1 cellular context compared by ENCODE assay signal in the genomic region with DNA sequence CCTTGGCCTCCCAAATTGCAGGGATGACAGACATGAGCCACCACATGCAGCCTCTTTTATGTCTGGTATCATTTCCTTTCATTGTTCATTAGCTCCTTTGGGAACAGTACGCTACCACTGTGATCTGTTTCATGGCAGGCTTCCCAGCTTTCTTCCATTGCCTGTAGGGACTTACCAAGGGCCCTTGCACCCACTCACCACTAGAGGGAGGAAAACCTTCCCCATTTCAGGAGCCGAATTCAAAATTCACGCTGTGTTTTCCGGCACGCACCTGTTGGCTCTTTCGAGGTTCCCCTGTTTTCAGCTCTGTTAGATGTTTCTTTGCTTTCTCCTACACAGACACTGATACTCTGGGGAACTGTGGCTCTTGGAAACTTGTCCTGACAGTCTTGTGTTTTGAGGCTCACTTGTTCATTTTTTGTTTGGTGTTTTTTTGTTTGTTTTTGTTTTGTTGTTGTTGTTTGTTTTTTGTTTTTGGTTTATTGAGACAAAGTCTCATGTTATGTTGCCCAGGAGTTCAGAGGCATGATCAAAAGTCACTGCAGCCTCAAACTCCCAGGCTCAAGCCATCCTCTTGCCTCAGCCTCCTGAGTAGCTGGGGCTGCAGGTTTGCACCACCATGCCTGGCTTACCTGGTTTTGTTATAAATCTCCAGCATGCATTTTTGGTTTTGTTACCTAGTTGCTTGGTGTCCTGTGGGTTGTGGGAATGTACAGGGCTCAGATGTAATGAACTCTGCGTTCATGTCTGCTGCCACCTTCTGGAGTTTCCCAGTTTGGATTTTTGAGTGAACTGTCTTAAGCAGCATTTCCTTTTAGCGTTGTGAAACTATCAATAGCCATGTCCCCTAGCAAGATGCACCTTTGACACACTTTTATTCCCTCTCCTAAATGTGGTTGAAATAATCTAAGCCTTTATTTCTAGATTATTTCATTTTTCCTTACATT.
TF ChIP-seq lines count a peak whose summit lies in the region.

No MANE protein-coding gene starts in this region.

TF ChIP-seq in HepG2, 621 proteins besides CTCF, POLR2A, EP300 and RAD21 (continued from another document and continues in another):
- TF ChIP-seq, protein P1, sequence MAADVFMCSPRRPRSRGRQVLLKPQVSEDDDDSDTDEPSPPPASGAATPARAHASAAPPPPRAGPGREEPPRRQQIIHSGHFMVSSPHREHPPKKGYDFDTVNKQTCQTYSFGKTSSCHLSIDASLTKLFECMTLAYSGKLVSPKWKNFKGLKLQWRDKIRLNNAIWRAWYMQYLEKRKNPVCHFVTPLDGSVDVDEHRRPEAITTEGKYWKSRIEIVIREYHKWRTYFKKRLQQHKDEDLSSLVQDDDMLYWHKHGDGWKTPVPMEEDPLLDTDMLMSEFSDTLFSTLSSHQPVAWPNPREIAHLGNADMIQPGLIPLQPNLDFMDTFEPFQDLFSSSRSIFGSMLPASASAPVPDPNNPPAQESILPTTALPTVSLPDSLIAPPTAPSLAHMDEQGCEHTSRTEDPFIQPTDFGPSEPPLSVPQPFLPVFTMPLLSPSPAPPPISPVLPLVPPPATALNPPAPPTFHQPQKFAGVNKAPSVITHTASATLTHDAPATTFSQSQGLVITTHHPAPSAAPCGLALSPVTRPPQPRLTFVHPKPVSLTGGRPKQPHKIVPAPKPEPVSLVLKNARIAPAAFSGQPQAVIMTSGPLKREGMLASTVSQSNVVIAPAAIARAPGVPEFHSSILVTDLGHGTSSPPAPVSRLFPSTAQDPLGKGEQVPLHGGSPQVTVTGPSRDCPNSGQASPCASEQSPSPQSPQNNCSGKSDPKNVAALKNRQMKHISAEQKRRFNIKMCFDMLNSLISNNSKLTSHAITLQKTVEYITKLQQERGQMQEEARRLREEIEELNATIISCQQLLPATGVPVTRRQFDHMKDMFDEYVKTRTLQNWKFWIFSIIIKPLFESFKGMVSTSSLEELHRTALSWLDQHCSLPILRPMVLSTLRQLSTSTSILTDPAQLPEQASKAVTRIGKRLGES (CRISPR knock-in tag; IDR thresholded peaks at IDR 0.05; ENCODE audit: borderline replicate concordance), result no peak
- TF ChIP-seq NFIC (IDR thresholded peaks at IDR 0.05; ENCODE audit: low read length), result no peak
- 0 out of 2 replicates have a peak, but pooled peaks have one; percentile 53 for TF ChIP-seq ZNF670 (CRISPR knock-in tag; IDR thresholded peaks at IDR 0.05; ENCODE audit: borderline replicate concordance)
- peak; percentile 41; the same call in 1 of the 2 replicates for TF ChIP-seq HDAC1 (CRISPR knock-in tag; IDR thresholded peaks at IDR 0.05)
- TF ChIP-seq, protein P2, sequence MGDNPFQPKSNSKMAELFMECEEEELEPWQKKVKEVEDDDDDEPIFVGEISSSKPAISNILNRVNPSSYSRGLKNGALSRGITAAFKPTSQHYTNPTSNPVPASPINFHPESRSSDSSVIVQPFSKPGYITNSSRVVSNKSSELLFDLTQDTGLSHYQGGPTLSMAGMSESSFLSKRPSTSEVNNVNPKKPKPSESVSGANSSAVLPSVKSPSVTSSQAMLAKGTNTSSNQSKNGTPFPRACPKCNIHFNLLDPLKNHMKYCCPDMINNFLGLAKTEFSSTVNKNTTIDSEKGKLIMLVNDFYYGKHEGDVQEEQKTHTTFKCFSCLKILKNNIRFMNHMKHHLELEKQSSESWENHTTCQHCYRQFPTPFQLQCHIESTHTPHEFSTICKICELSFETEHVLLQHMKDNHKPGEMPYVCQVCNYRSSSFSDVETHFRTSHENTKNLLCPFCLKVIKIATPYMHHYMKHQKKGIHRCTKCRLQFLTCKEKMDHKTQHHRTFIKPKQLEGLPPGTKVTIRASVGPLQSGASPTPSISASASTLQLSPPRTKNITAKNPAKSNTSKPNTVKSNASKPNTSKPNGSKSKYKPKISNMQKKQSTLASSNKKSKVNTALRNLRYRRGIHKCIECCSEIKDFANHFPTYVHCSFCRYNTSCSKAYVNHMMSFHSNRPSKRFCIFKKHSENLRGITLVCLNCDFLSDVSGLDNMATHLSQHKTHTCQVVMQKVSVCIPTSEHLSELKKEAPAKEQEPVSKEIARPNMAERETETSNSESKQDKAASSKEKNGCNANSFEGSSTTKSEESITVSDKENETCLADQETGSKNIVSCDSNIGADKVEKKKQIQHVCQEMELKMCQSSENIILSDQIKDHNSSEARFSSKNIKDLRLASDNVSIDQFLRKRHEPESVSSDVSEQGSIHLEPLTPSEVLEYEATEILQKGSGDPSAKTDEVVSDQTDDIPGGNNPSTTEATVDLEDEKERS (CRISPR knock-in tag; IDR thresholded peaks at IDR 0.05), result peak; percentile 43; the same call in 1 of the 2 replicates
- TF ChIP-seq, protein P3, sequence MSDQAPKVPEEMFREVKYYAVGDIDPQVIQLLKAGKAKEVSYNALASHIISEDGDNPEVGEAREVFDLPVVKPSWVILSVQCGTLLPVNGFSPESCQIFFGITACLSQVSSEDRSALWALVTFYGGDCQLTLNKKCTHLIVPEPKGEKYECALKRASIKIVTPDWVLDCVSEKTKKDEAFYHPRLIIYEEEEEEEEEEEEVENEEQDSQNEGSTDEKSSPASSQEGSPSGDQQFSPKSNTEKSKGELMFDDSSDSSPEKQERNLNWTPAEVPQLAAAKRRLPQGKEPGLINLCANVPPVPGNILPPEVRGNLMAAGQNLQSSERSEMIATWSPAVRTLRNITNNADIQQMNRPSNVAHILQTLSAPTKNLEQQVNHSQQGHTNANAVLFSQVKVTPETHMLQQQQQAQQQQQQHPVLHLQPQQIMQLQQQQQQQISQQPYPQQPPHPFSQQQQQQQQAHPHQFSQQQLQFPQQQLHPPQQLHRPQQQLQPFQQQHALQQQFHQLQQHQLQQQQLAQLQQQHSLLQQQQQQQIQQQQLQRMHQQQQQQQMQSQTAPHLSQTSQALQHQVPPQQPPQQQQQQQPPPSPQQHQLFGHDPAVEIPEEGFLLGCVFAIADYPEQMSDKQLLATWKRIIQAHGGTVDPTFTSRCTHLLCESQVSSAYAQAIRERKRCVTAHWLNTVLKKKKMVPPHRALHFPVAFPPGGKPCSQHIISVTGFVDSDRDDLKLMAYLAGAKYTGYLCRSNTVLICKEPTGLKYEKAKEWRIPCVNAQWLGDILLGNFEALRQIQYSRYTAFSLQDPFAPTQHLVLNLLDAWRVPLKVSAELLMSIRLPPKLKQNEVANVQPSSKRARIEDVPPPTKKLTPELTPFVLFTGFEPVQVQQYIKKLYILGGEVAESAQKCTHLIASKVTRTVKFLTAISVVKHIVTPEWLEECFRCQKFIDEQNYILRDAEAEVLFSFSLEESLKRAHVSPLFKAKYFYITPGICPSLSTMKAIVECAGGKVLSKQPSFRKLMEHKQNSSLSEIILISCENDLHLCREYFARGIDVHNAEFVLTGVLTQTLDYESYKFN (CRISPR knock-in tag; conservative IDR thresholded peaks at IDR 0.05), result 0 out of 2 replicates have a peak, but pooled peaks have one; percentile 13
- TF ChIP-seq ZNF577 (CRISPR knock-in tag; IDR thresholded peaks at IDR 0.05; ENCODE audit: borderline replicate concordance, low read depth), result no peak
- no peak for TF ChIP-seq DR1 (CRISPR knock-in tag; IDR thresholded peaks at IDR 0.05)
- TF ChIP-seq, protein P4, sequence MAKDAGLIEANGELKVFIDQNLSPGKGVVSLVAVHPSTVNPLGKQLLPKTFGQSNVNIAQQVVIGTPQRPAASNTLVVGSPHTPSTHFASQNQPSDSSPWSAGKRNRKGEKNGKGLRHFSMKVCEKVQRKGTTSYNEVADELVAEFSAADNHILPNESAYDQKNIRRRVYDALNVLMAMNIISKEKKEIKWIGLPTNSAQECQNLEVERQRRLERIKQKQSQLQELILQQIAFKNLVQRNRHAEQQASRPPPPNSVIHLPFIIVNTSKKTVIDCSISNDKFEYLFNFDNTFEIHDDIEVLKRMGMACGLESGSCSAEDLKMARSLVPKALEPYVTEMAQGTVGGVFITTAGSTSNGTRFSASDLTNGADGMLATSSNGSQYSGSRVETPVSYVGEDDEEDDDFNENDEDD (CRISPR knock-in tag; IDR thresholded peaks at IDR 0.05; ENCODE audit: borderline replicate concordance), result peak; percentile 72; the same call in 1 of the 2 replicates
- no peak for TF ChIP-seq CBX1 (IDR thresholded peaks at IDR 0.05; ENCODE audit: low read depth)
- TF ChIP-seq, protein P5, sequence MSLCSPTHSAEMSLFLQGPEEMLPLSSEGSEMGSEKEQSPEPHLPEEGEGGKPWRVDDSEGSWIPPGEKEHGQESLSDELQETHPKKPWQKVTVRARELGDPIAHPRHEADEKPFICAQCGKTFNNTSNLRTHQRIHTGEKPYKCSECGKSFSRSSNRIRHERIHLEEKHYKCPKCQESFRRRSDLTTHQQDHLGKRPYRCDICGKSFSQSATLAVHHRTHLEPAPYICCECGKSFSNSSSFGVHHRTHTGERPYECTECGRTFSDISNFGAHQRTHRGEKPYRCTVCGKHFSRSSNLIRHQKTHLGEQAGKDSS (CRISPR knock-in tag; IDR thresholded peaks at IDR 0.05; ENCODE audit: borderline replicate concordance, low read depth), result no peak
- no peak for TF ChIP-seq TOE1 (CRISPR knock-in tag; IDR thresholded peaks at IDR 0.05)
- TF ChIP-seq ZNF335 (CRISPR knock-in tag; IDR thresholded peaks at IDR 0.05), result no peak
- no peak for TF ChIP-seq ZNF724P (CRISPR knock-in tag; IDR thresholded peaks at IDR 0.05; ENCODE audit: borderline replicate concordance)
- peak; percentile 78 for TF ChIP-seq ZNF605 (CRISPR knock-in tag; IDR thresholded peaks at IDR 0.05)
- TF ChIP-seq PHB2 (IDR thresholded peaks at IDR 0.05; ENCODE audit: partially characterized antibody), result no peak
- TF ChIP-seq SAP130 (CRISPR knock-in tag; IDR thresholded peaks at IDR 0.05; ENCODE audit: low read depth), result 0 out of 2 replicates have a peak, but pooled peaks have one; percentile 9
- 0 out of 2 replicates have a peak, but pooled peaks have one; percentile 18 for TF ChIP-seq ZMYM4 (CRISPR knock-in tag; IDR thresholded peaks at IDR 0.05)
- no peak for TF ChIP-seq ZNF614 (CRISPR knock-in tag; IDR thresholded peaks at IDR 0.05; ENCODE audit: borderline replicate concordance)
- TF ChIP-seq, protein P6, sequence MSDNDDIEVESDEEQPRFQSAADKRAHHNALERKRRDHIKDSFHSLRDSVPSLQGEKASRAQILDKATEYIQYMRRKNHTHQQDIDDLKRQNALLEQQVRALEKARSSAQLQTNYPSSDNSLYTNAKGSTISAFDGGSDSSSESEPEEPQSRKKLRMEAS (IDR thresholded peaks at IDR 0.05), result peak; percentile 78
- TF ChIP-seq ZNF775 (CRISPR knock-in tag; IDR thresholded peaks at IDR 0.05; ENCODE audit: borderline replicate concordance), result no peak
- TF ChIP-seq, protein P7, sequence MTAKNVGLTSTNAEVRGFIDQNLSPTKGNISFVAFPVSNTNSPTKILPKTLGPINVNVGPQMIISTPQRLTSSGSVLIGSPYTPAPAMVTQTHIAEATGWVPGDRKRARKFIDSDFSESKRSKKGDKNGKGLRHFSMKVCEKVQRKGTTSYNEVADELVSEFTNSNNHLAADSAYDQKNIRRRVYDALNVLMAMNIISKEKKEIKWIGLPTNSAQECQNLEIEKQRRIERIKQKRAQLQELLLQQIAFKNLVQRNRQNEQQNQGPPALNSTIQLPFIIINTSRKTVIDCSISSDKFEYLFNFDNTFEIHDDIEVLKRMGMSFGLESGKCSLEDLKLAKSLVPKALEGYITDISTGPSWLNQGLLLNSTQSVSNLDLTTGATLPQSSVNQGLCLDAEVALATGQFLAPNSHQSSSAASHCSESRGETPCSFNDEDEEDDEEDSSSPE (CRISPR knock-in tag; IDR thresholded peaks at IDR 0.05), result peak; percentile 46; the same call in 1 of the 2 replicates
- peak; percentile 42; the same call in 1 of the 2 replicates for TF ChIP-seq ELF3 (CRISPR knock-in tag; IDR thresholded peaks at IDR 0.05)
- TF ChIP-seq, protein P8, sequence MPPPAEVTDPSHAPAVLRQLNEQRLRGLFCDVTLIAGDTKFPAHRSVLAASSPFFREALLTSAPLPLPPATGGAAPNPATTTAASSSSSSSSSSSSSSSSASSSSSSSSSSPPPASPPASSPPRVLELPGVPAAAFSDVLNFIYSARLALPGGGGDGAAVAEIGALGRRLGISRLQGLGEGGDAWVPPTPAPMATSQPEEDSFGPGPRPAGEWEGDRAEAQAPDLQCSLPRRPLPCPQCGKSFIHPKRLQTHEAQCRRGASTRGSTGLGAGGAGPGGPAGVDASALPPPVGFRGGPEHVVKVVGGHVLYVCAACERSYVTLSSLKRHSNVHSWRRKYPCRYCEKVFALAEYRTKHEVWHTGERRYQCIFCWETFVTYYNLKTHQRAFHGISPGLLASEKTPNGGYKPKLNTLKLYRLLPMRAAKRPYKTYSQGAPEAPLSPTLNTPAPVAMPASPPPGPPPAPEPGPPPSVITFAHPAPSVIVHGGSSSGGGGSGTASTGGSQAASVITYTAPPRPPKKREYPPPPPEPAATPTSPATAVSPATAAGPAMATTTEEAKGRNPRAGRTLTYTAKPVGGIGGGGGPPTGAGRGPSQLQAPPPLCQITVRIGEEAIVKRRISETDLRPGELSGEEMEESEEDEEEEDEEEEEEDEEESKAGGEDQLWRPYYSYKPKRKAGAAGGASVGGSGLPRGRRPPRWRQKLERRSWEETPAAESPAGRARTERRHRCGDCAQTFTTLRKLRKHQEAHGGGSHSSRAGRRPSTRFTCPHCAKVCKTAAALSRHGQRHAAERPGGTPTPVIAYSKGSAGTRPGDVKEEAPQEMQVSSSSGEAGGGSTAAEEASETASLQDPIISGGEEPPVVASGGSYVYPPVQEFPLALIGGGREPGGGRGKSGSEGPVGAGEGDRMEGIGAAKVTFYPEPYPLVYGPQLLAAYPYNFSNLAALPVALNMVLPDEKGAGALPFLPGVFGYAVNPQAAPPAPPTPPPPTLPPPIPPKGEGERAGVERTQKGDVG (CRISPR knock-in tag; IDR thresholded peaks at IDR 0.05; ENCODE audit: borderline replicate concordance), result no peak
- no peak for TF ChIP-seq ATF7-NPFF (CRISPR knock-in tag; IDR thresholded peaks at IDR 0.05; ENCODE audit: low read depth)
- TF ChIP-seq HCFC1 (IDR thresholded peaks at IDR 0.05; ENCODE audit: low read depth, low read length), result no peak
- TF ChIP-seq ZNF451 (CRISPR knock-in tag; IDR thresholded peaks at IDR 0.05), result no peak
- TF ChIP-seq, protein P9, sequence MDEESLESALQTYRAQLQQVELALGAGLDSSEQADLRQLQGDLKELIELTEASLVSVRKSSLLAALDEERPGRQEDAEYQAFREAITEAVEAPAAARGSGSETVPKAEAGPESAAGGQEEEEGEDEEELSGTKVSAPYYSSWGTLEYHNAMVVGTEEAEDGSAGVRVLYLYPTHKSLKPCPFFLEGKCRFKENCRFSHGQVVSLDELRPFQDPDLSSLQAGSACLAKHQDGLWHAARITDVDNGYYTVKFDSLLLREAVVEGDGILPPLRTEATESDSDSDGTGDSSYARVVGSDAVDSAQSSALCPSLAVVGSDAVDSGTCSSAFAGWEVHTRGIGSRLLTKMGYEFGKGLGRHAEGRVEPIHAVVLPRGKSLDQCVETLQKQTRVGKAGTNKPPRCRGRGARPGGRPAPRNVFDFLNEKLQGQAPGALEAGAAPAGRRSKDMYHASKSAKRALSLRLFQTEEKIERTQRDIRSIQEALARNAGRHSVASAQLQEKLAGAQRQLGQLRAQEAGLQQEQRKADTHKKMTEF (CRISPR knock-in tag; IDR thresholded peaks at IDR 0.05), result no peak
- no peak for TF ChIP-seq ZNF160 (CRISPR knock-in tag; IDR thresholded peaks at IDR 0.05)
- TF ChIP-seq ZMYM3 (CRISPR knock-in tag; IDR thresholded peaks at IDR 0.05), result peak; percentile 58
